In genomic region chr1:33612877-33613487, GRCh38 we compare ENCODE assay signal across 8 cellular contexts.
DNase-seq lines count a peak whose midpoint lies in the region; ATAC-seq and TF ChIP-seq lines count a peak whose summit lies in the region.

No MANE protein-coding gene starts in this region.

- H3K9me3 Mint-ChIP-seq in natural killer cell, result no peaks in the 10 kb centered on the region
- H3K9me3 Mint-ChIP-seq in natural killer cell treated with Interleukin-12 subunit alpha and Interleukin-12 subunit beta and Interleukin-15 and Interleukin-18, amount 100 ng/mL, for 72 hours, result no peaks in the 10 kb centered on the region

- no peak overlapping the region for H3K27ac Mint-ChIP-seq in natural killer cell
- no peak overlapping the region for H3K27ac Mint-ChIP-seq in natural killer cell treated with Interleukin-12 subunit alpha and Interleukin-12 subunit beta and Interleukin-15 and Interleukin-18, amount 100 ng/mL, for 72 hours

- peaks cover 9 to 35% of the 10 kb centered on the region in 2 donors for H3K27me3 Mint-ChIP-seq in natural killer cell (ENCODE audit: low read depth in 2 of 2)
- peaks cover 10 to 26% of the 10 kb centered on the region in 2 donors for H3K27me3 Mint-ChIP-seq in natural killer cell treated with Interleukin-12 subunit alpha and Interleukin-12 subunit beta and Interleukin-15 and Interleukin-18, amount 100 ng/mL, for 72 hours

- peak; percentile 64 for TF ChIP-seq CTCF in natural killer cell (IDR thresholded peaks at IDR 0.05)
- peak; percentile 81 for TF ChIP-seq CTCF in upper lobe of right lung (IDR thresholded peaks at IDR 0.05)

- H3K36me3 ChIP-seq in upper lobe of right lung, result no peaks in the 10 kb centered on the region

- no peaks in the 10 kb centered on the region for H3K9me3 ChIP-seq in upper lobe of right lung

- no peak overlapping the region for H3K4me3 Mint-ChIP-seq in natural killer cell
- no peak overlapping the region for H3K4me3 Mint-ChIP-seq in natural killer cell treated with Interleukin-12 subunit alpha and Interleukin-12 subunit beta and Interleukin-15 and Interleukin-18, amount 100 ng/mL, for 72 hours

- H3K4me1 Mint-ChIP-seq in natural killer cell, result no peaks in the 10 kb centered on the region
- no peaks in the 10 kb centered on the region for H3K4me1 Mint-ChIP-seq in natural killer cell treated with Interleukin-12 subunit alpha and Interleukin-12 subunit beta and Interleukin-15 and Interleukin-18, amount 100 ng/mL, for 72 hours (ENCODE audit: low read depth in 2 of 2)

- ATAC-seq in natural killer cell (peak in 1 of 3 donors; percentile 58), SK-N-SH treated with all-trans-retinoic acid at 6 μM for 48 hours (peak; percentile 93), upper lobe of right lung (peak; percentile 82), HG03439 (IDR thresholded peaks at IDR 0.05; ENCODE audit: unreplicated experiment) (no peak)
- no peak for ATAC-seq in natural killer cell treated with Interleukin-12 subunit alpha and Interleukin-12 subunit beta and Interleukin-15 and Interleukin-18, amount 100 ng/mL, for 72 hours

- H3K4me1 ChIP-seq in upper lobe of right lung, result no peaks in the 10 kb centered on the region

- no peaks in the 10 kb centered on the region for H3K36me3 Mint-ChIP-seq in natural killer cell
- H3K36me3 Mint-ChIP-seq in natural killer cell treated with Interleukin-12 subunit alpha and Interleukin-12 subunit beta and Interleukin-15 and Interleukin-18, amount 100 ng/mL, for 72 hours, result no peaks in the 10 kb centered on the region

- H3K27me3 ChIP-seq in upper lobe of right lung, result peaks cover 31% of the 10 kb centered on the region

- no peak overlapping the region for H3K27ac ChIP-seq in upper lobe of right lung

- no peak overlapping the region for H3K4me3 ChIP-seq in upper lobe of right lung

- DNase-seq in natural killer cell, result no peak
- no peak for DNase-seq in natural killer cell treated with Interleukin-12 subunit alpha and Interleukin-12 subunit beta and Interleukin-15 and Interleukin-18, amount 100 ng/mL, for 72 hours (ENCODE audit: low spot score)
- peak; percentile 44 for DNase-seq in NCI-H1092 (lab: John Stamatoyannopoulos, UW)
- peak; percentile 79 for DNase-seq in epidermal melanocyte (ENCODE audit: insufficient read length, low spot score)
- DNase-seq in middle frontal gyrus (ENCODE audit: extremely low spot score, low spot score), result peak; percentile 43
- no peak for DNase-seq in upper lobe of right lung

- intact Hi-C loops in natural killer cell (cut with micrococcal nuclease) (no loop called here), upper lobe of right lung (cut with DNase I) (no loop called here)

TF ChIP-seq in SK-N-SH treated with all-trans-retinoic acid at 6 μM for 48 hours, 23 proteins besides CTCF, POLR2A, EP300 and RAD21:
- TF ChIP-seq GLIS3 (CRISPR knock-in tag; IDR thresholded peaks at IDR 0.05), result no peak
- TF ChIP-seq ZNF70 (CRISPR knock-in tag; IDR thresholded peaks at IDR 0.05), result no peak
- TF ChIP-seq ZC3H10 (CRISPR knock-in tag; IDR thresholded peaks at IDR 0.05), result no peak
- TF ChIP-seq ZNF8 (CRISPR knock-in tag; IDR thresholded peaks at IDR 0.05), result no peak
- TF ChIP-seq OSR1 (CRISPR knock-in tag; IDR thresholded peaks at IDR 0.05), result no peak
- TF ChIP-seq PATZ1 (CRISPR knock-in tag; IDR thresholded peaks at IDR 0.05; ENCODE audit: borderline replicate concordance), result no peak
- TF ChIP-seq ZFP30 (CRISPR knock-in tag; IDR thresholded peaks at IDR 0.05), result no peak
- no peak for TF ChIP-seq PPARA (CRISPR knock-in tag; IDR thresholded peaks at IDR 0.05; ENCODE audit: borderline replicate concordance)
- TF ChIP-seq CSDC2 (CRISPR knock-in tag; IDR thresholded peaks at IDR 0.05), result no peak
- TF ChIP-seq TOX (CRISPR knock-in tag; IDR thresholded peaks at IDR 0.05; ENCODE audit: borderline replicate concordance), result no peak
- TF ChIP-seq RARB (CRISPR knock-in tag; IDR thresholded peaks at IDR 0.05), result no peak

Comparison
In these comparisons a context has a peak if more than half of its experiments do, and no peak if none do; other contexts are left out.
1. ATAC-seq: peak in SK-N-SH treated with all-trans-retinoic acid at 6 μM for 48 hours (single experiment) and upper lobe of right lung (single experiment); none in natural killer cell treated with Interleukin-12 subunit alpha and Interleukin-12 subunit beta and Interleukin-15 and Interleukin-18, amount 100 ng/mL, for 72 hours (0 of 2) and HG03439 (single experiment).
2. DNase-seq: peak in NCI-H1092 (single experiment), epidermal melanocyte (single experiment) and middle frontal gyrus (single experiment); none in natural killer cell (single experiment), natural killer cell treated with Interleukin-12 subunit alpha and Interleukin-12 subunit beta and Interleukin-15 and Interleukin-18, amount 100 ng/mL, for 72 hours (single experiment) and upper lobe of right lung (single experiment).